ENCODE assay signal across 8 cellular contexts in the genomic region with DNA sequence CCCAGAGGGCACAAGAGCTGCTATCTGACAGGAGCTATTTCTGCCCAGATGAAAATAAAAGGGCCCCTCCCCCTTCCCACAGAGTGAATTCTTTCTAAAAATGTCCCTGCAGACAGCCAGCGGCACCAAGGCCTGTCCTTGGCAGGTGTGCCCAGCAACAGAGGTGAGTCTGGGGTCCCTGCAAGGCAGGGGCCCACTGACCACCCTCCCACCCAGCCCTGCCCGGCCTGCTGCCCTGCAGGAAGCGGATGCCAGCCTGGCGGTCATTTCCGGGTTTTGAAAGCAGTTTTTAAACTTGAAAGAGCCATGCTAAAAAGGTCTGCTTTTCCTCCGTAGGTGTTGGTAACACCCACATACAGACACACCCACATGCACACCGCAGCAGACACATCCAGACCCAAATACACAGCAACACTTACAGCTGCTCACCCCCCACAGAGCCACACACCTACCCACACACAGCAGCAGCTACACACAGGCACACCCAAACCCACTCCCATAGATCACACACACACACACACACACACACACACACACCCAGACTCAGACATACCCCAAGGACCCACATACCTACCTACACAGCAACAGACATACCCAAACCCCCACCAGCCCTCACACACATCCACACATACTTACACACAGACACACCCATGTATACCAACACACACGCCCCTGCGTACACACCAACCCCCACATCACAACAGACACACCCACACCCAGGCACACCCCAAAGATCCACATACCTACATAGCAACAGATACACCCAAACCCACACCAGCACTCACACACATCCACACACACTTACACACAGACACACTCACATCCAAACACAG. TPM values are rescaled to one million over a fixed set of nuclear protein-coding genes. Genes with fewer than 3 reads are reported as not detected.
DNase-seq lines count a peak whose midpoint lies in the region; ATAC-seq, FAIRE-seq and TF ChIP-seq lines count a peak whose summit lies in the region.

No MANE protein-coding gene starts in this region.

- dilution Hi-C loops in endothelial cell of umbilical vein (cut with MboI; ENCODE audit: extremely low pct_ligation_motif_present, low sequenced_read_pairs) = no loop called here

- H3K27me3 ChIP-seq in BLaER1 treated with 17β-estradiol and CSF1 and Interleukin-3, amounts not matched to agents 10 nM and 100 nM = no peaks in the 10 kb centered on the region
- H3K27me3 ChIP-seq in endothelial cell of umbilical vein (ENCODE audit: control insufficient read depth in 2 of 2, insufficient read depth in 2 of 2, low read length in 2 of 2) (no peaks in the 10 kb centered on the region), thyroid gland (no peaks in the 10 kb centered on the region)

- H3K27ac Mint-ChIP-seq in activated CD8-positive, alpha-beta memory T cell treated with anti-CD3 and anti-CD28 coated beads, Interleukin-2, amount 10 ng/mL, durations not matched to agents 7 days and 5 days = peak overlapping the region; percentile 93
- peak overlapping the region; percentile 91 to 99 (median 98) for H3K27ac Mint-ChIP-seq in naive thymus-derived CD8-positive, alpha-beta T cell

- POLR2A ChIA-PET in endothelial cell of umbilical vein (lab: Charles Lee) = interaction anchor here (0.9 to 1.1 kb wide), 2 partner anchors 49 to 244 kb away, joined by 3 read pairs; no protein-coding TSS in a partner anchor
- POLR2A ChIA-PET in naive thymus-derived CD8-positive, alpha-beta T cell (lab: Charles Lee) = interaction anchor here (0.6 to 21.9 kb wide), 12 partner anchors 8 to 408 kb away, joined by 3 to 2148 read pairs (median 6); partner anchors contain the start of gene ZFP36L2

- peaks cover 52 to 92% (median 73%) of the 10 kb centered on the region in 10 experiments for H3K4me1 ChIP-seq in BLaER1 treated with 17β-estradiol and CSF1 and Interleukin-3, amounts not matched to agents 10 nM and 100 nM
- H3K4me1 ChIP-seq in endothelial cell of umbilical vein (ENCODE audit: control insufficient read depth, extremely low read depth, insufficient read depth, low read length) = peaks cover 54% of the 10 kb centered on the region
- H3K4me1 ChIP-seq in thyroid gland = peaks cover 30 to 41% of the 10 kb centered on the region in 2 donors

- no peak for FAIRE-seq in endothelial cell of umbilical vein (lab: Jason Lieb, UNC)

- DNase-seq in MV-4-11 (lab: John Stamatoyannopoulos, UW) (peak; percentile 76), endothelial cell of umbilical vein (ENCODE audit: low read depth, low spot score) (peak; percentile 53), thyroid gland (peak in 1 of 2 donors; percentile 64), AG20443 (ENCODE audit: low spot score) (no peak)
- DNase-seq in activated CD8-positive, alpha-beta memory T cell treated with anti-CD3 and anti-CD28 coated beads, Interleukin-2, amount 10 ng/mL, durations not matched to agents 7 days and 5 days = peak; percentile 94
- peak; percentile 59 to 95 (median 84) for DNase-seq in naive thymus-derived CD8-positive, alpha-beta T cell

- H3K4me1 Mint-ChIP-seq in activated CD8-positive, alpha-beta memory T cell treated with anti-CD3 and anti-CD28 coated beads, Interleukin-2, amount 10 ng/mL, durations not matched to agents 7 days and 5 days = peaks cover 46% of the 10 kb centered on the region
- H3K4me1 Mint-ChIP-seq in naive thymus-derived CD8-positive, alpha-beta T cell = peaks cover 29 to 62% (median 52%) of the 10 kb centered on the region in 4 donors

- H2AFZ ChIP-seq in endothelial cell of umbilical vein (ENCODE audit: low read depth, low read length) = peak overlapping the region; percentile 48

- intact Hi-C loops in endothelial cell of umbilical vein (cut with micrococcal nuclease) = no loop called here
- intact Hi-C loops in thyroid gland (cut with DNase I) = loop anchor here (2.0 kb wide), 1 partner anchor 60 kb away; no protein-coding TSS in a partner anchor

- 13 to 17% methylated on average over 4 to 8 of the region's 9 CpGs for WGBS in thyroid gland, 2 donors

- H3K27ac ChIP-seq in BLaER1 treated with 17β-estradiol and CSF1 and Interleukin-3, amounts not matched to agents 10 nM and 100 nM = peak overlapping the region; percentile 53 to 100 (median 97)
- H3K27ac ChIP-seq in endothelial cell of umbilical vein (ENCODE audit: insufficient read depth, low read depth, low read length) (peak overlapping the region; percentile 40), thyroid gland (peak overlapping the region; percentile 99 to 100 (median 100))

- H4K20me1 ChIP-seq in BLaER1 treated with 17β-estradiol and CSF1 and Interleukin-3, amounts not matched to agents 10 nM and 100 nM = peaks cover 12 to 36% (median 23%) of the 10 kb centered on the region in 11 experiments; a peak in 21 of 22 replicates
- no peaks in the 10 kb centered on the region for H4K20me1 ChIP-seq in endothelial cell of umbilical vein (replicated peaks; ENCODE audit: control insufficient read depth, extremely low read depth, insufficient read depth, low read length)

- no peaks in the 10 kb centered on the region for H3K9me1 ChIP-seq in endothelial cell of umbilical vein (replicated peaks; ENCODE audit: control insufficient read depth, extremely low read depth, insufficient read depth, low read length)

- H3K4me2 ChIP-seq in BLaER1 treated with 17β-estradiol and CSF1 and Interleukin-3, amounts not matched to agents 10 nM and 100 nM = peak overlapping the region; percentile 90 to 99 (median 97)
- peak overlapping the region; percentile 4 for H3K4me2 ChIP-seq in endothelial cell of umbilical vein (ENCODE audit: insufficient read depth, low read length)

- peak overlapping the region; percentile 77 for H3K4me3 Mint-ChIP-seq in activated CD8-positive, alpha-beta memory T cell treated with anti-CD3 and anti-CD28 coated beads, Interleukin-2, amount 10 ng/mL, durations not matched to agents 7 days and 5 days
- peak overlapping the region; percentile 71 to 99 (median 96) for H3K4me3 Mint-ChIP-seq in naive thymus-derived CD8-positive, alpha-beta T cell

- TF ChIP-seq CTCF in endothelial cell of umbilical vein (IDR thresholded peaks at IDR 0.05; ENCODE audit: extremely low read depth in 1 of 2, insufficient read depth in 1 of 2, low read depth in 1 of 2, low read length in 2 of 2) (no peak), thyroid gland (IDR thresholded peaks at IDR 0.05) (no peak)

- H3K36me3 Mint-ChIP-seq in activated CD8-positive, alpha-beta memory T cell treated with anti-CD3 and anti-CD28 coated beads, Interleukin-2, amount 10 ng/mL, durations not matched to agents 7 days and 5 days = peaks cover 27% of the 10 kb centered on the region
- peaks cover 20 to 30% (median 25%) of the 10 kb centered on the region in 3 donors for H3K36me3 Mint-ChIP-seq in naive thymus-derived CD8-positive, alpha-beta T cell

- ATAC-seq in GM21381 (IDR thresholded peaks at IDR 0.05; ENCODE audit: unreplicated experiment) = peak; percentile 31
- peak; percentile 51 for ATAC-seq in activated CD8-positive, alpha-beta memory T cell treated with anti-CD3 and anti-CD28 coated beads, Interleukin-2, amount 10 ng/mL, durations not matched to agents 7 days and 5 days
- ATAC-seq in naive thymus-derived CD8-positive, alpha-beta T cell = peak; percentile 66 to 71

- H3K4me3 ChIP-seq in BLaER1 treated with 17β-estradiol and CSF1 and Interleukin-3, amounts not matched to agents 10 nM and 100 nM = peak overlapping the region; percentile 75 to 95 (median 89)
- no peak overlapping the region for H3K4me3 ChIP-seq in endothelial cell of umbilical vein (replicated peaks in 1 of 3; ENCODE audit: insufficient read depth in 1 of 3, low read depth in 1 of 3, low read length in 3 of 3)
- H3K4me3 ChIP-seq in thyroid gland (replicated peaks in 1 of 3) = peak overlapping the region in 1 of 3 donors; percentile 99

- H3K9me3 ChIP-seq in BLaER1 treated with 17β-estradiol and CSF1 and Interleukin-3, amounts not matched to agents 10 nM and 100 nM (replicated peaks in 1 of 11) = no peaks in the 10 kb centered on the region; a peak in 2 of 22 replicates
- H3K9me3 ChIP-seq in endothelial cell of umbilical vein (replicated peaks; ENCODE audit: control insufficient read depth, insufficient read depth, low read length) (no peaks in the 10 kb centered on the region), thyroid gland (no peaks in the 10 kb centered on the region)

- H3K27me3 Mint-ChIP-seq in activated CD8-positive, alpha-beta memory T cell treated with anti-CD3 and anti-CD28 coated beads, Interleukin-2, amount 10 ng/mL, durations not matched to agents 7 days and 5 days = no peaks in the 10 kb centered on the region
- no peaks in the 10 kb centered on the region for H3K27me3 Mint-ChIP-seq in naive thymus-derived CD8-positive, alpha-beta T cell

- BruUV-seq in endothelial cell of umbilical vein (replicated peaks; lab: Mats Ljungman, UMichigan) = no TSS peak

- TF ChIP-seq POLR2A in endothelial cell of umbilical vein (IDR thresholded peaks at IDR 0.05; ENCODE audit: low read depth, low read length) (peak; percentile 1), thyroid gland (IDR thresholded peaks at IDR 0.05) (peak in 1 of 2 donors; percentile 16)

- CTCF ChIA-PET in activated CD8-positive, alpha-beta memory T cell treated with anti-CD3 and anti-CD28 coated beads, Interleukin-2, amount 10 ng/mL, durations not matched to agents 7 days and 5 days (lab: Charles Lee) = interaction anchor here (0.8 to 21.1 kb wide), 10 partner anchors 9 to 358 kb away, joined by 3 to 666 read pairs (median 5); partner anchors contain the start of gene ZFP36L2
- CTCF ChIA-PET in endothelial cell of umbilical vein (lab: Charles Lee) = interaction anchor here (0.7 to 12.8 kb wide), 11 partner anchors 8 to 265 kb away, joined by 3 to 240 read pairs (median 5); partner anchors contain the start of gene ZFP36L2

- peaks cover 23% of the 10 kb centered on the region for H3K79me2 ChIP-seq in endothelial cell of umbilical vein (ENCODE audit: control insufficient read depth, insufficient read depth, low read length)

- H3K36me3 ChIP-seq in BLaER1 treated with 17β-estradiol and CSF1 and Interleukin-3, amounts not matched to agents 10 nM and 100 nM = peaks cover 18 to 24% (median 20%) of the 10 kb centered on the region in 11 experiments
- H3K36me3 ChIP-seq in endothelial cell of umbilical vein (ENCODE audit: control insufficient read depth in 2 of 2, extremely low read depth in 1 of 2, insufficient read depth in 2 of 2, low read length in 2 of 2) = peaks cover 0 to 2% of the 10 kb centered on the region in 2 experiments
- peaks cover 18 to 20% of the 10 kb centered on the region in 2 donors for H3K36me3 ChIP-seq in thyroid gland

- peak overlapping the region; percentile 91 to 100 (median 98) for H3K9ac ChIP-seq in BLaER1 treated with 17β-estradiol and CSF1 and Interleukin-3, amounts not matched to agents 10 nM and 100 nM
- no peak overlapping the region for H3K9ac ChIP-seq in endothelial cell of umbilical vein (replicated peaks; ENCODE audit: extremely low read depth, insufficient read depth, low read length)

- H3K9me3 Mint-ChIP-seq in activated CD8-positive, alpha-beta memory T cell treated with anti-CD3 and anti-CD28 coated beads, Interleukin-2, amount 10 ng/mL, durations not matched to agents 7 days and 5 days (ENCODE audit: low read depth) = no peaks in the 10 kb centered on the region
- no peaks in the 10 kb centered on the region for H3K9me3 Mint-ChIP-seq in naive thymus-derived CD8-positive, alpha-beta T cell

RNA-seq across cellular contexts. Expression of gene ZFP36L2, which starts 7.6 kb away (rescaled TPM):
- 100 to 1,000 TPM; 118 to 158 TPM for total RNA-seq in activated CD8-positive, alpha-beta memory T cell treated with anti-CD3 and anti-CD28 coated beads, Interleukin-2, amount 10 ng/mL, durations not matched to agents 7 days and 5 days
- total RNA-seq in endothelial cell of umbilical vein (73.4 and 75.9 TPM in 2 replicates), thyroid gland (100 to 1,000 TPM; 146 to 287 (median 172) TPM)
- 13.2 and 14.5 TPM in 2 replicates for polyA plus RNA-seq in endothelial cell of umbilical vein
- polyA plus RNA-seq in endothelial cell of umbilical vein (2011; cell fraction: cytosol; rRNA removed) = 10.2 and 12.1 TPM in 2 replicates
- polyA plus RNA-seq in endothelial cell of umbilical vein (2011; cell fraction: nucleus; rRNA removed) = 15.6 and 20.8 TPM in 2 replicates
- polyA plus RNA-seq in endothelial cell of umbilical vein (2012) = 28.9 and 35.9 TPM in 2 replicates
- 6.9 and 10.8 TPM in 2 replicates for polyA minus RNA-seq in endothelial cell of umbilical vein
- polyA minus RNA-seq in endothelial cell of umbilical vein (2011; cell fraction: cytosol; rRNA and poly(A)+ RNA removed) = 20.3 TPM
- polyA minus RNA-seq in endothelial cell of umbilical vein (2011; cell fraction: nucleus; rRNA and poly(A)+ RNA removed) = 11.7 and 17.1 TPM in 2 replicates
- 100 to 1,000 TPM; 264 to 274 TPM for total RNA-seq in naive thymus-derived CD8-positive, alpha-beta T cell
- polyA plus RNA-seq in naive thymus-derived CD8-positive, alpha-beta T cell = 100 to 1,000 TPM; 222 to 420 (median 390) TPM

Comparison
In these comparisons a context has a peak if more than half of its experiments do, and no peak if none do; other contexts are left out.
1. H3K27ac ChIP-seq: peak in every context shown above with its lines; median percentile 100 in thyroid gland; 97 in BLaER1 treated with 17β-estradiol and CSF1 and Interleukin-3, amounts not matched to agents 10 nM and 100 nM; 40 in endothelial cell of umbilical vein.
2. H3K4me3 ChIP-seq: peak in BLaER1 treated with 17β-estradiol and CSF1 and Interleukin-3, amounts not matched to agents 10 nM and 100 nM (10 of 10); none in endothelial cell of umbilical vein (0 of 3).
3. Peak in every context shown above with its lines, with median percentiles within 50 percentile points of each other: ATAC-seq.